ENCODE assay signal across 23 cellular contexts in the genomic region with DNA sequence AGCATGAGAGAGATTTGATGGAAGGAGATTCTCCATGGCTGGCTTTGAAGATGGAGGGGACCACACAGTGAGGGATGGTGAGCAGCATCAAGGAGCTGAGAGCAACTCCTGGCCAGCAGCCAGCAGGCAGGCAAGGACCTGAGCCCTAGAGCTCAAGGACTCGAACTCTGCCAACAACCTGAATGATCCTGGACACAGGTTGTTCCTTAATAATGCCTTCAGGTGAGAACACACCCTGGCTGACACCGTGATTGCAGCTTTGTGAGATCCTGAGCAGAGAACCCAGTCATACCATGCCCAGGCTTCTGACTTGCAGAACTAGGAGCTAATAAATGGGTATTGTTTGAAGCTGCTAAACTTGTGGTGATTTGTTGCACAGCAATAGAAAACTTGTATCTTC.
DNase-seq lines count a peak whose midpoint lies in the region; ATAC-seq and TF ChIP-seq lines count a peak whose summit lies in the region.
"Had no signal": no experiment of that assay in that cellular context is flagged by ENCODE, and none has a peak within 500 bp of the region (broad histone marks: within the 10 kb centered on the region; RNA-seq: fewer than 3 reads in every experiment).

No MANE protein-coding gene starts in this region.

- no peaks in the 10 kb centered on the region for H3K27me3 Mint-ChIP-seq in MCF 10A (ENCODE audit: insufficient read depth, unreplicated experiment)

- H3K27me3 ChIP-seq in upper lobe of right lung, result no peaks in the 10 kb centered on the region

- H3K9me3 ChIP-seq in upper lobe of right lung, result no peaks in the 10 kb centered on the region
- H3K9me3 ChIP-seq: HAP-1, SK-N-SH had no signal

- no peak overlapping the region for H3K4me3 Mint-ChIP-seq in MCF 10A (ENCODE audit: unreplicated experiment)
- H3K4me3 Mint-ChIP-seq: CD8-positive, alpha-beta memory T cell had no signal

- no peaks in the 10 kb centered on the region for H3K4me1 Mint-ChIP-seq in MCF 10A (ENCODE audit: insufficient read depth, unreplicated experiment)
- H3K4me1 Mint-ChIP-seq: CD8-positive, alpha-beta memory T cell had no signal

- ATAC-seq in left lobe of liver, result peak; percentile 53
- ATAC-seq in upper lobe of right lung, result peak; percentile 54
- no peak for ATAC-seq in GM21737 (IDR thresholded peaks at IDR 0.05; ENCODE audit: unreplicated experiment)

- no peaks in the 10 kb centered on the region for H3K9me3 Mint-ChIP-seq in MCF 10A (ENCODE audit: unreplicated experiment)

- POLR2A ChIA-PET in MCF 10A (lab: Yijun Ruan, JAX), result interaction anchor here (0.8 to 2.4 kb wide), 5 partner anchors 9 to 308 kb away, joined by 3 to 14 read pairs (median 4); no protein-coding TSS in a partner anchor

- H3K36me3 Mint-ChIP-seq in MCF 10A (ENCODE audit: insufficient read depth, unreplicated experiment), result no peaks in the 10 kb centered on the region
- H3K36me3 Mint-ChIP-seq: CD8-positive, alpha-beta memory T cell had no signal

- no peak for TF ChIP-seq CTCF in MCF 10A (IDR thresholded peaks at IDR 0.05; ENCODE audit: unreplicated experiment)
- TF ChIP-seq CTCF in upper lobe of right lung (IDR thresholded peaks at IDR 0.05), result no peak

- DNase-seq in NCI-H2171 treated with DMSO at 0.1 percent for 48 hours (lab: John Stamatoyannopoulos, UW) (peak; percentile 6), NCI-H2171 (lab: John Stamatoyannopoulos, UW) (no peak), MCF 10A (ENCODE audit: unreplicated experiment) (peak; percentile 89), left lobe of liver (ENCODE audit: low spot score) (no peak), upper lobe of right lung (peak; percentile 75)
- no peak for DNase-seq in NK-92 treated with Interleukin-12 subunit alpha and Interleukin-12 subunit beta, amount 100 ng/mL, for 24 hours (lab: John Stamatoyannopoulos, UW)
- DNase-seq: Calu3; CD8-positive, alpha-beta memory T cell; DMS53; GM23248; NCI-H1694 treated with DMSO at 0.1 percent for 48 hours; NCI-H226; NCI-H524; NCI-H82; SIG-M5; SK-N-SH; T-helper 2 cell had no signal

- intact Hi-C loops in MCF 10A (cut with micrococcal nuclease), result no loop called here
- intact Hi-C loops in upper lobe of right lung (cut with DNase I), result no loop called here

- no peaks in the 10 kb centered on the region for H3K36me3 ChIP-seq in upper lobe of right lung
- H3K36me3 ChIP-seq: HAP-1 had no signal

- no peak overlapping the region for H3K27ac ChIP-seq in upper lobe of right lung
- H3K27ac ChIP-seq: C4-2B, GM23248, HL-60, KMS-11, RWPE1 had no signal

- no peaks in the 10 kb centered on the region for H3K4me1 ChIP-seq in upper lobe of right lung
- H3K4me1 ChIP-seq: HAP-1 had no signal

- no peak overlapping the region for H3K27ac Mint-ChIP-seq in MCF 10A (ENCODE audit: low read depth, unreplicated experiment)
- H3K27ac Mint-ChIP-seq: CD8-positive, alpha-beta memory T cell had no signal

- no peak overlapping the region for H3K4me3 ChIP-seq in upper lobe of right lung
- H3K4me3 ChIP-seq: GM23248, HAP-1 had no signal

- CTCF ChIA-PET in MCF 10A (lab: Yijun Ruan, JAX), result interaction anchor here (0.6 to 5.6 kb wide), 14 partner anchors 10 to 1500 kb away, joined by 3 to 48 read pairs (median 4); no protein-coding TSS in a partner anchor

- BruUV-seq in MCF 10A (replicated peaks; lab: Mats Ljungman, UMichigan), result no TSS peak

Comparison
In these comparisons a context has a peak if more than half of its experiments do, and no peak if none do; other contexts are left out.
1. DNase-seq: peak in NCI-H2171 treated with DMSO at 0.1 percent for 48 hours (single experiment), MCF 10A (single experiment) and upper lobe of right lung (single experiment); none in NCI-H2171 (single experiment), left lobe of liver (single experiment) and NK-92 treated with Interleukin-12 subunit alpha and Interleukin-12 subunit beta, amount 100 ng/mL, for 24 hours (single experiment).